ENCODE assay signal across 18 cellular contexts in the genomic region with DNA sequence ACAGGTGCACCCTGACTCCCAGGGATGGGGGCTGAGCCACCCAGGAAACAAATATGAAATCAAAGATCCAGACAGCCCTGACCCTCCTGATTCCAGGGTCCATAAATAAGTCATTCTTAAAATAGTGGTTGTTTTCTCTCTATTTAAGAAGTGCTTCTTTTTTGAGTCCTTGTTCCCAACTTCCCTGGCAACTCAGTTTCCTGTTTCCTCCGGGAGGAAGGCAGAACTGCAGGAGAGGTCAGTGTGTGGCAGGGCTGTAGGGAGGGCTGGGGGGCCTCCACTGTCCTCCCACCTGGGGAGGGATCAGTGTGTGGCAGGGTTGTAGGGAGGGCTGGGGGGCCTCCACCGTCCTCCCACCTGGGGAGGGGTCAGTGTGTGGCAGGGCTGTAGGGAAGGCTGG.
DNase-seq lines count a peak whose midpoint lies in the region; ATAC-seq and TF ChIP-seq lines count a peak whose summit lies in the region.
"Had no signal": no experiment of that assay in that cellular context is flagged by ENCODE, and none has a peak within 500 bp of the region (broad histone marks: within the 10 kb centered on the region; RNA-seq: fewer than 3 reads in every experiment).

No MANE protein-coding gene starts in this region.

- peak overlapping the region; percentile 44 for H3K4me3 Mint-ChIP-seq in activated CD4-positive, alpha-beta T cell treated with anti-CD3 and anti-CD28 coated beads for 36 hours
- H3K4me3 Mint-ChIP-seq in dendritic cell treated with granulocyte-macrophage colony-stimulating factor and Interleukin-4, amounts not matched to agents 40 ng/mL and 50 ng/mL, for 4 days: no peak overlapping the region
- H3K4me3 Mint-ChIP-seq in osteocyte (ENCODE audit: unreplicated experiment): no peak overlapping the region

- intact Hi-C loops in activated CD4-positive, alpha-beta T cell treated with anti-CD3 and anti-CD28 coated beads for 36 hours (cut with DNase I, micrococcal nuclease): loop anchor here in 1 of 2 experiments (10.0 kb wide), 2 partner anchors 436 to 556 kb away; a partner anchor contains a TSS
- intact Hi-C loops in dendritic cell treated with granulocyte-macrophage colony-stimulating factor and Interleukin-4, amounts not matched to agents 40 ng/mL and 50 ng/mL, for 4 days (cut with micrococcal nuclease): no loop called here
- intact Hi-C loops in OCI-LY7 (cut with micrococcal nuclease; ENCODE audit: unreplicated experiment): no loop called here
- intact Hi-C loops in left lung (cut with DNase I): no loop called here

- H3K4me3 ChIP-seq in HUES48 (ENCODE audit: low read depth, low read length): no peak overlapping the region
- H3K4me3 ChIP-seq in OCI-LY7 (ENCODE audit: low read depth, low read length, poor library complexity, severe bottlenecking): no peak overlapping the region
- no peak overlapping the region for H3K4me3 ChIP-seq in left lung
- H3K4me3 ChIP-seq: Peyer's patch had no signal

- H3K9me3 Mint-ChIP-seq in activated CD4-positive, alpha-beta T cell treated with anti-CD3 and anti-CD28 coated beads for 36 hours (ENCODE audit: low read depth): peaks cover 9% of the 10 kb centered on the region
- H3K9me3 Mint-ChIP-seq in dendritic cell treated with granulocyte-macrophage colony-stimulating factor and Interleukin-4, amounts not matched to agents 40 ng/mL and 50 ng/mL, for 4 days: no peaks in the 10 kb centered on the region
- H3K9me3 Mint-ChIP-seq in osteocyte (ENCODE audit: unreplicated experiment): no peaks in the 10 kb centered on the region

- peaks cover 67% of the 10 kb centered on the region for H3K4me1 Mint-ChIP-seq in activated CD4-positive, alpha-beta T cell treated with anti-CD3 and anti-CD28 coated beads for 36 hours
- H3K4me1 Mint-ChIP-seq in dendritic cell treated with granulocyte-macrophage colony-stimulating factor and Interleukin-4, amounts not matched to agents 40 ng/mL and 50 ng/mL, for 4 days (ENCODE audit: low read depth): peaks cover 50% of the 10 kb centered on the region
- H3K4me1 Mint-ChIP-seq in osteocyte (ENCODE audit: unreplicated experiment): peaks cover 54% of the 10 kb centered on the region

- no peak overlapping the region for H3K9ac ChIP-seq in HUES48 (ENCODE audit: low read depth, low read length)

- no peaks in the 10 kb centered on the region for H3K4me1 ChIP-seq in HUES48 (ENCODE audit: control insufficient read depth, insufficient read depth, low read length)
- no peaks in the 10 kb centered on the region for H3K4me1 ChIP-seq in OCI-LY7 (ENCODE audit: insufficient read depth, low read length, poor library complexity, severe bottlenecking)
- peaks cover 11 to 58% of the 10 kb centered on the region in 2 donors for H3K4me1 ChIP-seq in left lung

- TF ChIP-seq CTCF in osteocyte (IDR thresholded peaks at IDR 0.05) (no peak), OCI-LY7 (conservative IDR thresholded peaks at IDR 0.05; ENCODE audit: low read length) (no peak), left lung (IDR thresholded peaks at IDR 0.05) (no peak)

- no peaks in the 10 kb centered on the region for H3K79me2 ChIP-seq in OCI-LY7 (ENCODE audit: insufficient read depth, low read depth, low read length)

- CTCF ChIA-PET in activated CD4-positive, alpha-beta T cell treated with anti-CD3 and anti-CD28 coated beads for 36 hours (lab: Charles Lee): no interaction called here
- CTCF ChIA-PET in OCI-LY7 (lab: Charles Lee; ENCODE audit: unreplicated experiment): no interaction called here

- ATAC-seq in activated CD4-positive, alpha-beta T cell treated with anti-CD3 and anti-CD28 coated beads for 36 hours: no peak
- ATAC-seq in left lung (no peak), GM21390 (IDR thresholded peaks at IDR 0.05; ENCODE audit: unreplicated experiment) (no peak)
- ATAC-seq: activated CD4-positive, CD25-positive, alpha-beta regulatory T cell treated with anti-CD3 and anti-CD28 coated beads, Interleukin-2, amount 50 U/mL, for 24 hours; right cardiac atrium had no signal

- no peak overlapping the region for H2AFZ ChIP-seq in OCI-LY7 (ENCODE audit: low read length)

- no peaks in the 10 kb centered on the region for H3K27me3 ChIP-seq in HUES48 (ENCODE audit: control insufficient read depth, insufficient read depth, low read length)
- H3K27me3 ChIP-seq in left lung: no peaks in the 10 kb centered on the region
- H3K27me3 ChIP-seq: Peyer's patch had no signal

- H3K9me3 ChIP-seq in HUES48 (ENCODE audit: control insufficient read depth, insufficient read depth, low read length) (no peaks in the 10 kb centered on the region), OCI-LY7 (ENCODE audit: low read length) (no peaks in the 10 kb centered on the region), left lung (no peaks in the 10 kb centered on the region)
- H3K9me3 ChIP-seq: Peyer's patch had no signal

- H3K27me3 Mint-ChIP-seq in activated CD4-positive, alpha-beta T cell treated with anti-CD3 and anti-CD28 coated beads for 36 hours: no peaks in the 10 kb centered on the region
- peaks cover 4% of the 10 kb centered on the region for H3K27me3 Mint-ChIP-seq in dendritic cell treated with granulocyte-macrophage colony-stimulating factor and Interleukin-4, amounts not matched to agents 40 ng/mL and 50 ng/mL, for 4 days
- H3K27me3 Mint-ChIP-seq in osteocyte (ENCODE audit: unreplicated experiment): no peaks in the 10 kb centered on the region

- no peak for DNase-seq in activated CD4-positive, alpha-beta T cell treated with anti-CD3 and anti-CD28 coated beads for 36 hours
- DNase-seq in activated CD4-positive, alpha-beta T cell treated with anti-CD3 and anti-CD28 coated beads, Interleukin-2, amount 50 U/mL, for 4 hours: no peak
- DNase-seq in osteocyte (ENCODE audit: extremely low spot score, unreplicated experiment) (no peak), OCI-LY7 (ENCODE audit: low spot score) (no peak), left lung (no peak)
- DNase-seq: 8988T; activated gamma-delta T cell; head of caudate nucleus; NCI-H187; NCI-H510A treated with DMSO at 0.1 percent for 48 hours; Peyer's patch; stimulated activated CD4-positive, alpha-beta T cell treated with anti-CD3 and anti-CD28 coated beads, Interleukin-2, amount 100 ng/mL, for 48 hours had no signal

- POLR2A ChIA-PET in activated CD4-positive, alpha-beta T cell treated with anti-CD3 and anti-CD28 coated beads for 36 hours (lab: Charles Lee): no interaction called here
- POLR2A ChIA-PET in OCI-LY7 (lab: Charles Lee): no interaction called here

- no peak overlapping the region for H3K4me2 ChIP-seq in OCI-LY7 (ENCODE audit: low read length)

- BruUV-seq in OCI-LY7 (replicated peaks; lab: Mats Ljungman, UMichigan): no TSS peak

- peak overlapping the region; percentile 87 for H3K27ac Mint-ChIP-seq in activated CD4-positive, alpha-beta T cell treated with anti-CD3 and anti-CD28 coated beads for 36 hours
- peak overlapping the region; percentile 73 for H3K27ac Mint-ChIP-seq in dendritic cell treated with granulocyte-macrophage colony-stimulating factor and Interleukin-4, amounts not matched to agents 40 ng/mL and 50 ng/mL, for 4 days
- H3K27ac Mint-ChIP-seq in osteocyte (ENCODE audit: unreplicated experiment): peak overlapping the region; percentile 90

- H3K36me3 ChIP-seq in HUES48 (ENCODE audit: control insufficient read depth, insufficient read depth, low read length) (peaks cover 12% of the 10 kb centered on the region), OCI-LY7 (ENCODE audit: insufficient read depth, low read length) (no peaks in the 10 kb centered on the region), left lung (peaks cover 0 to 5% of the 10 kb centered on the region in 2 donors)

- peaks cover 52% of the 10 kb centered on the region for H3K36me3 Mint-ChIP-seq in activated CD4-positive, alpha-beta T cell treated with anti-CD3 and anti-CD28 coated beads for 36 hours (ENCODE audit: low read depth)
- H3K36me3 Mint-ChIP-seq in dendritic cell treated with granulocyte-macrophage colony-stimulating factor and Interleukin-4, amounts not matched to agents 40 ng/mL and 50 ng/mL, for 4 days (ENCODE audit: low read depth): no peaks in the 10 kb centered on the region
- H3K36me3 Mint-ChIP-seq in osteocyte (ENCODE audit: unreplicated experiment): no peaks in the 10 kb centered on the region

- no peaks in the 10 kb centered on the region for H3K9me2 ChIP-seq in OCI-LY7 (ENCODE audit: insufficient read depth, low read length)

- no peaks in the 10 kb centered on the region for H4K20me1 ChIP-seq in OCI-LY7 (ENCODE audit: insufficient read depth, low read length)

- peak overlapping the region; percentile 12 for H3K27ac ChIP-seq in HUES48 (ENCODE audit: low read depth, low read length)
- H3K27ac ChIP-seq in OCI-LY7 (ENCODE audit: low read depth, low read length, poor library complexity, severe bottlenecking): no peak overlapping the region
- peak overlapping the region in 1 of 2 donors; percentile 57 for H3K27ac ChIP-seq in left lung
- H3K27ac ChIP-seq: HL-60, Peyer's patch had no signal
